15 cellular contexts compared by ENCODE assay signal in the genomic region with DNA sequence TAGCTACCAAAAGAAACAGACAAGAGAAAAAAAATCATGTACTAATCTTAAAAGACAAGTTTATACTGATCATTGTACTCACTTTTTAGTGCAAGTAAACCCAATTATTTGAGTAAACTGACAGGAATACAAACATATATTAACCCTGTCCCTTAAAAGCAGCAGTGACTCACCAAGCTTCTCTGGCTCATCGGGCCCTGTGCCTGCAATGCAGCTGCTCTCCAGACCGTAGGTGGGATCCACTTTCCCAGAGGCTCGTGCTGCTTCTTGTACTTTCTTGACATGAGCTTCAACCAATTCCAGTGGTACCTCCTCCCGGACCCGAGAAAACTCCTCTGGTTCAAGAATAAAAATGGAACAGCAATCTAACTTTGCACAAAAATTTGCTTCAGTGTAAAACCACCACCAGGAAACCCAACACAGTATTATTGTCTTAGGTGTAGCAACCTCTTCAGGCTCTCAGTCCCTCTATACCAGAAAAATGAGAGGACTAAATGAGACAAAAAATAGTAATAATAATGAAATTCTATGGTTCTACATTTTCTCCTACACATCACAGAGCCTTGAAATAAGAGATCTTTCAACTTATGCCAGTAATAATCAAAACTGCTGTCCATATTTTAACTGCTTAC.
DNase-seq lines count a peak whose midpoint lies in the region; ATAC-seq and TF ChIP-seq lines count a peak whose summit lies in the region.
"Had no signal": no experiment of that assay in that cellular context is flagged by ENCODE, and none has a peak within 500 bp of the region (broad histone marks: within the 10 kb centered on the region; RNA-seq: fewer than 3 reads in every experiment).

No MANE protein-coding gene starts in this region.

- H3K4me3 ChIP-seq in CD8-positive, alpha-beta T cell (ENCODE audit: low read depth, low read length), result no peak overlapping the region
- H3K4me3 ChIP-seq in IMR-90 (ENCODE audit: insufficient read depth, low read depth, low read length), result no peak overlapping the region
- H3K4me3 ChIP-seq in cardiac fibroblast (replicated peaks in 1 of 2; ENCODE audit: low read depth in 2 of 2, low read length in 2 of 2), result no peak overlapping the region
- no peak overlapping the region for H3K4me3 ChIP-seq in H7 (ENCODE audit: insufficient read depth, low read depth, low read length)
- H3K4me3 ChIP-seq: lung, PC-9 had no signal

- H2AFZ ChIP-seq in IMR-90 (replicated peaks; ENCODE audit: low read length, poor library complexity), result no peak overlapping the region
- H2AFZ ChIP-seq: PC-9 had no signal

- no peak for TF ChIP-seq POLR2A in IMR-90 (IDR thresholded peaks at IDR 0.05; ENCODE audit: low read depth, low read length)

- peak overlapping the region; percentile 13 for H3K27ac Mint-ChIP-seq in CD8-positive, alpha-beta T cell
- peak overlapping the region; percentile 66 for H3K27ac Mint-ChIP-seq in mesothelial cell of epicardium
- H3K27ac Mint-ChIP-seq: endodermal cell had no signal

- H4K8ac ChIP-seq in IMR-90 (ENCODE audit: low read depth in 2 of 2, low read length in 2 of 2), result no peak overlapping the region

- H3K4ac ChIP-seq in IMR-90 (ENCODE audit: low read depth, low read length), result no peak overlapping the region

- no CpG with 5 or more reads among the region's 5 CpGs for WGBS in IMR-90 (ENCODE audit: extremely low coverage in 2 of 2, insufficient read length in 1 of 2), 2 experiments

- H3K23ac ChIP-seq in IMR-90 (ENCODE audit: low read depth, low read length), result no peak overlapping the region

- no peak overlapping the region for H3K9ac ChIP-seq in IMR-90 (ENCODE audit: low read depth, low read length)

- no peak for DNase-seq in CD8-positive, alpha-beta T cell
- DNase-seq in IMR-90 (peak; percentile 85), cardiac fibroblast (ENCODE audit: low read depth in 2 of 2) (peak; percentile 56 to 63), mesothelial cell of epicardium (ENCODE audit: low spot score in 2 of 2, unreplicated experiment in 2 of 2) (no peak), GM19238 (ENCODE audit: insufficient read length, low spot score) (no peak), NCI-H524 treated with DMSO at 0.1 percent for 48 hours (lab: John Stamatoyannopoulos, UW) (no peak), H7 (no peak)
- DNase-seq: activated CD4-positive, CD25-positive, alpha-beta regulatory T cell; activated gamma-delta T cell treated with Interleukin-2 at 50 U/mL for 16 hours; endodermal cell; NCI-H1092 treated with DMSO at 0.1 percent for 48 hours; PC-9; right cardiac atrium had no signal

- peaks cover 5% of the 10 kb centered on the region; the same call in 1 of the 2 replicates for H3K9me1 ChIP-seq in IMR-90 (ENCODE audit: insufficient read depth, low read length)

- H3K4me3 Mint-ChIP-seq in CD8-positive, alpha-beta T cell, result no peak overlapping the region
- H3K4me3 Mint-ChIP-seq in mesothelial cell of epicardium, result no peak overlapping the region
- H3K4me3 Mint-ChIP-seq: endodermal cell had no signal

- H2BK20ac ChIP-seq in IMR-90 (ENCODE audit: low read depth, low read length), result no peak overlapping the region

- no peaks in the 10 kb centered on the region for H3K4me1 ChIP-seq in CD8-positive, alpha-beta T cell (ENCODE audit: insufficient read depth, low read length)
- no peaks in the 10 kb centered on the region; the same call in 1 of the 2 replicates for H3K4me1 ChIP-seq in IMR-90 (ENCODE audit: control insufficient read depth, insufficient read depth, low read length)

- no peak overlapping the region for H2BK15ac ChIP-seq in IMR-90 (ENCODE audit: low read depth, low read length)

- TF ChIP-seq RAD21 in IMR-90 (IDR thresholded peaks at IDR 0.05; ENCODE audit: low read length), result no peak

- no peaks in the 10 kb centered on the region for H3K27me3 Mint-ChIP-seq in CD8-positive, alpha-beta T cell (ENCODE audit: low read depth)
- H3K27me3 Mint-ChIP-seq in mesothelial cell of epicardium (ENCODE audit: low read depth), result no peaks in the 10 kb centered on the region

- POLR2A ChIA-PET in CD8-positive, alpha-beta T cell (lab: Charles Lee), result interaction anchor here (0.9 kb wide), 1 partner anchor 9 kb away, joined by 3 read pairs; no protein-coding TSS in a partner anchor
- POLR2A ChIA-PET in IMR-90 (lab: Charles Lee; ENCODE audit: unreplicated experiment), result interaction anchor here (0.6 kb wide), 1 partner anchor 46 kb away, joined by 4 read pairs; no protein-coding TSS in a partner anchor

- no peak overlapping the region for H3K4me2 ChIP-seq in IMR-90 (ENCODE audit: low read depth, low read length)
- H3K4me2 ChIP-seq: PC-9 had no signal

- in situ Hi-C loops in IMR-90 (cut with MboI; ENCODE audit: low sequenced_read_pairs), result no loop called here

- no peak for TF ChIP-seq CTCF in CD8-positive, alpha-beta T cell (IDR thresholded peaks at IDR 0.05)
- TF ChIP-seq CTCF in IMR-90 (conservative IDR thresholded peaks at IDR 0.05; ENCODE audit: low read depth, low read length), result no peak
- TF ChIP-seq CTCF in cardiac fibroblast (IDR thresholded peaks at IDR 0.05; ENCODE audit: low read depth, low read length), result no peak
- no peak for TF ChIP-seq CTCF in mesothelial cell of epicardium (IDR thresholded peaks at IDR 0.05; ENCODE audit: unreplicated experiment)

- H3K36me3 Mint-ChIP-seq in CD8-positive, alpha-beta T cell, result peaks cover 62% of the 10 kb centered on the region
- H3K36me3 Mint-ChIP-seq in mesothelial cell of epicardium, result peaks cover 48% of the 10 kb centered on the region

- H4K20me1 ChIP-seq in IMR-90 (ENCODE audit: insufficient read depth, low read length), result no peaks in the 10 kb centered on the region; the same call in none of the 2 replicates

- BruUV-seq in IMR-90 (replicated peaks; lab: Mats Ljungman, UMichigan), result no TSS peak

- CTCF ChIA-PET in CD8-positive, alpha-beta T cell (lab: Charles Lee), result interaction anchor here (0.7 kb wide), 1 partner anchor 17 kb away, joined by 3 read pairs; no protein-coding TSS in a partner anchor
- CTCF ChIA-PET in IMR-90 (lab: Yijun Ruan, JAX), result interaction anchor here (0.7 to 1.1 kb wide), 2 partner anchors 11 to 12 kb away, joined by 3 to 4 read pairs; no protein-coding TSS in a partner anchor

- H3K36me3 ChIP-seq in CD8-positive, alpha-beta T cell (ENCODE audit: insufficient read depth, low read length), result peaks cover 11% of the 10 kb centered on the region
- H3K36me3 ChIP-seq in IMR-90 (ENCODE audit: control insufficient read depth, insufficient read depth, low read length) (peaks cover 14% of the 10 kb centered on the region), H7 (replicated peaks; ENCODE audit: control insufficient read depth, insufficient read depth, low read length) (peaks cover 12% of the 10 kb centered on the region)

- no peak overlapping the region for H3K27ac ChIP-seq in CD8-positive, alpha-beta T cell (ENCODE audit: low read depth, low read length)
- no peak overlapping the region for H3K27ac ChIP-seq in IMR-90 (ENCODE audit: insufficient read depth, low read length)
- H3K27ac ChIP-seq: PC-9 had no signal

- H3K9me3 Mint-ChIP-seq in CD8-positive, alpha-beta T cell, result no peaks in the 10 kb centered on the region
- peaks cover 23% of the 10 kb centered on the region for H3K9me3 Mint-ChIP-seq in mesothelial cell of epicardium

- peaks cover 5% of the 10 kb centered on the region for H3K4me1 Mint-ChIP-seq in CD8-positive, alpha-beta T cell (ENCODE audit: low read depth)
- H3K4me1 Mint-ChIP-seq in mesothelial cell of epicardium, result no peaks in the 10 kb centered on the region
- H3K4me1 Mint-ChIP-seq: endodermal cell had no signal

- no peak overlapping the region for H2AK9ac ChIP-seq in IMR-90 (replicated peaks; ENCODE audit: low read depth, low read length, poor library complexity)

- H3K27me3 ChIP-seq in CD8-positive, alpha-beta T cell (ENCODE audit: insufficient read depth, low read length), result no peaks in the 10 kb centered on the region
- no peaks in the 10 kb centered on the region for H3K27me3 ChIP-seq in IMR-90 (ENCODE audit: control insufficient read depth, insufficient read depth, low read length)
- no peaks in the 10 kb centered on the region for H3K27me3 ChIP-seq in H7 (ENCODE audit: control insufficient read depth, insufficient read depth, low read length)

- H2BK5ac ChIP-seq in IMR-90 (ENCODE audit: low read depth, low read length, poor library complexity, severe bottlenecking), result no peak overlapping the region

- H3K79me1 ChIP-seq in IMR-90 (ENCODE audit: low read depth in 1 of 2, low read length in 2 of 2), result peaks cover 6 to 22% of the 10 kb centered on the region in 2 experiments

- H2AK5ac ChIP-seq in IMR-90 (ENCODE audit: low read depth, low read length), result no peak overlapping the region

- no peak overlapping the region for H3K14ac ChIP-seq in IMR-90 (replicated peaks; ENCODE audit: low read depth, low read length)

- dilution Hi-C loops in IMR-90 (cut with HindIII; ENCODE audit: low sequenced_read_pairs, unreplicated experiment), result no loop called here

- H2BK120ac ChIP-seq in IMR-90 (ENCODE audit: low read depth, low read length), result no peak overlapping the region

- intact Hi-C loops in CD8-positive, alpha-beta T cell (cut with DNase I, micrococcal nuclease), result no loop called here
- intact Hi-C loops in IMR-90 (cut with micrococcal nuclease), result loop anchor here (2.0 kb wide), 1 partner anchor 218 kb away; no protein-coding TSS in a partner anchor

- no peak for ATAC-seq in CD8-positive, alpha-beta T cell
- ATAC-seq in IMR-90 (ENCODE audit: low read depth) (peak; percentile 98), GM21737 (IDR thresholded peaks at IDR 0.05; ENCODE audit: unreplicated experiment) (no peak)
- ATAC-seq: right cardiac atrium had no signal

- no peaks in the 10 kb centered on the region for H3K9me3 ChIP-seq in CD8-positive, alpha-beta T cell (ENCODE audit: low read length)
- H3K9me3 ChIP-seq in IMR-90 (ENCODE audit: control insufficient read depth, insufficient read depth, low read length), result no peaks in the 10 kb centered on the region

- H3K56ac ChIP-seq in IMR-90 (ENCODE audit: extremely low read depth, insufficient read depth, low read length), result no peak overlapping the region

- H4K91ac ChIP-seq in IMR-90 (ENCODE audit: insufficient read depth, low read depth, low read length), result no peak overlapping the region

- H4K5ac ChIP-seq in IMR-90 (ENCODE audit: low read depth, low read length), result no peak overlapping the region

- no peak overlapping the region for H3K18ac ChIP-seq in IMR-90 (ENCODE audit: low read depth, low read length)

TF ChIP-seq in IMR-90, 13 proteins besides CTCF, POLR2A, EP300 and RAD21 (continues in another document):
- TF ChIP-seq, protein P1, sequence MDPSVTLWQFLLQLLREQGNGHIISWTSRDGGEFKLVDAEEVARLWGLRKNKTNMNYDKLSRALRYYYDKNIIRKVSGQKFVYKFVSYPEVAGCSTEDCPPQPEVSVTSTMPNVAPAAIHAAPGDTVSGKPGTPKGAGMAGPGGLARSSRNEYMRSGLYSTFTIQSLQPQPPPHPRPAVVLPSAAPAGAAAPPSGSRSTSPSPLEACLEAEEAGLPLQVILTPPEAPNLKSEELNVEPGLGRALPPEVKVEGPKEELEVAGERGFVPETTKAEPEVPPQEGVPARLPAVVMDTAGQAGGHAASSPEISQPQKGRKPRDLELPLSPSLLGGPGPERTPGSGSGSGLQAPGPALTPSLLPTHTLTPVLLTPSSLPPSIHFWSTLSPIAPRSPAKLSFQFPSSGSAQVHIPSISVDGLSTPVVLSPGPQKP (IDR thresholded peaks at IDR 0.05; ENCODE audit: borderline replicate concordance, low read depth, low read length), result no peak
- TF ChIP-seq FOS (IDR thresholded peaks at IDR 0.05; ENCODE audit: low read depth, low read length), result peak; percentile 69

Comparison
In these comparisons a context has a peak if more than half of its experiments do, and no peak if none do; other contexts are left out.
1. DNase-seq: peak in IMR-90 (single experiment) and cardiac fibroblast (2 of 2); none in CD8-positive, alpha-beta T cell (0 of 7), mesothelial cell of epicardium (0 of 2), GM19238 (single experiment), NCI-H524 treated with DMSO at 0.1 percent for 48 hours (single experiment) and H7 (single experiment).